Comparison of ENCODE assay signal across 1 cellular context in the genomic region with DNA sequence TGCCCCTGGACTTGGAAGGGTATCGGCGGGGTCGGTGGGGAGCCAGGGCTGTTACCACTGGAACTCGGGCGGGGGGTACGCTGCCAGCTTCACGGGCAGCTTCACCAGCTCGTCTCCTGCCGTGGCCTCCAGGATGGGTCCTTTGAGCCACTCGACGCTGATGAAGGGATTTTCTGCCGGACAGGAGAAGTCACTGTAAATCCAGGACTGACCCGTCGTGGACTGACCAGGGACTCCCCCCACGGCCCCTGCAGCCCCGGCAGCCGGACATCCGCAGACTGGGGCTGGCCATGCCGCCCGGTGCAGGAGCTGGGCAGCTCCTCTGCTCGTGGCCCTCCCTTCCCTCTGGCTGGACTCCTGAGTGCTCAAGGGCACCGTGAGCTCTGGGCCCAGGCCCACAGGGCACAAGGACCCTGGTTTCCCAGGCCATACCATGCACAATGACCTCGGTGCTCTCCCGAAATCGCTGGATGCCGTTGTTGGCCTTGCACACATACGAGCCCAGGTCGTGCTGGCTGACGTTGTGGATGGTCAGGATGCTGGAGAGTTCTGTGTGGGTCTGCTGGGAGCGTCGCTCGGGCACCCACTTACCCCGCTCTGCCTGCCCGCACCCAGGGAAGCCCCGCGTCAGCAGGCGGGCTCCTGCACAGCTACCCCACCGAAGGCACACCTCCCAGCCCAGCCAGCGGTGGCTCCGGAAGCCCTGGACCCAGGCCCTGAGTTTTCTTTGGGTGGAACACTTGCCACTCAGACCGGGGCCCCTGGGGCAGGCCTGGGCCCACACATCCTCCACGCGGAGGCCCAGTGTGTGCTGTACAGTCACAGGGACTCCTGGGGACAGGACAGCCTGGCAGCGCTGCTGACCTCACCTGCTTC.
TF ChIP-seq lines count a peak whose summit lies in the region.

No MANE protein-coding gene starts in this region.

TF ChIP-seq in H1, 55 proteins besides CTCF, POLR2A, EP300 and RAD21:
- no peak for TF ChIP-seq MAFK (IDR thresholded peaks at IDR 0.05; ENCODE audit: low read depth, low read length)
- TF ChIP-seq, protein P1, sequence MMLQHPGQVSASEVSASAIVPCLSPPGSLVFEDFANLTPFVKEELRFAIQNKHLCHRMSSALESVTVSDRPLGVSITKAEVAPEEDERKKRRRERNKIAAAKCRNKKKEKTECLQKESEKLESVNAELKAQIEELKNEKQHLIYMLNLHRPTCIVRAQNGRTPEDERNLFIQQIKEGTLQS (IDR thresholded peaks at IDR 0.05; ENCODE audit: insufficient read depth, low read depth, low read length) = no peak
- TF ChIP-seq FOSL1 (IDR thresholded peaks at IDR 0.05; ENCODE audit: insufficient read depth, low read depth, low read length) = no peak
- no peak for TF ChIP-seq SUZ12 (IDR thresholded peaks at IDR 0.05; ENCODE audit: low read length)
- no peak for TF ChIP-seq KDM4A (IDR thresholded peaks at IDR 0.05; ENCODE audit: low read depth, low read length, severe bottlenecking)
- TF ChIP-seq KDM1A (IDR thresholded peaks at IDR 0.05; ENCODE audit: borderline replicate concordance, low read length) = no peak
- TF ChIP-seq SP4 (IDR thresholded peaks at IDR 0.05; ENCODE audit: low read length) = no peak
